In the genomic region with DNA sequence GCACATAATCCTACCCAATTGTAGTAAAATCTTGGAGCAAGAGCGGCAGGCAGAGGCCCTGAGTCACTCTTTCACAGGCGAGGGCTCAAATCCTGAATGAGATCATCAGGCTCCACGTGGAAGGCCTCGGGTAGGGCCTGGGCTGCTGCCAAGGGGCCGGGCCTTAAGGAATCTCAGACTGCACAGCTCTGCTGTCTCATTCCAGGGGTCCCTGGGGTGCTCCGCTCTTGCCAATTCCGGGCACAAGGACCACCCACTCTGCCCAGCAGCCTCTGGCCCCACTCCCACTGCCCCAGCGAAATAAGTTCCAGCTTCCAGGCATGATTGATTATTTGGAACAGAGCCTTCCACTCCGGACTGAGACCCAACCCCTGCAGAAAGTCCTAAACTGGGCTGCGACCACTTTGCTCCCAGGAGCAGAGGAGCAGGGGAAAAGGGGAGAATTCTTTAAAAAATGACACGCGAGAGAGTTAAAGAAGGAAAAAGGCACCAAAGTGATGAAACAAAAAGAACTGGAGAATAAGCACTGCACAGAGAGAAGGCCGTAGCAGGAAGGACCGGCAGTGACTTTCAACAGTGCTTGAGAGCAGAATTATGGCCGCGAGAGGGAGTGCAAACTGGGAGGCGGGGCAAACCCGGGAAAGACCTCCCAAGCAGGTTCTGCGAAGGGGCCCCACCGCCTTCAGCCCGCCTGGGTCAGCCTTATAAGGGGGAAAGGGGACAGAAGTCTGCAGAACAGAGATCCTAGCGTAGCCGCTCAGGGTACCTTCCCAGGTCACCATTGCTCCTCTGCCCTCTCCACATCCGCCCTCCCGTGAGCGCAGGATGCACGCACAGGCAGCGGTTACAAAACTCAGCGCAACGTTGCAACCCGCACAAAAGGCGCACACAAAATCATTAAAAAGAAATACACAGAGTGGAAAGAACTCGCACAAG, we compare ENCODE assay signal across 7 cellular contexts. TPM values are rescaled to one million over a fixed set of nuclear protein-coding genes. Genes with fewer than 3 reads are reported as not detected.
DNase-seq lines count a peak whose midpoint lies in the region; ATAC-seq lines count a peak whose summit lies in the region.

No MANE protein-coding gene starts in this region.

- H3K27ac ChIP-seq in neuronal stem cell (replicated peaks; ENCODE audit: low read length) = peak overlapping the region; percentile 31

- no peak overlapping the region for H2BK12ac ChIP-seq in neuronal stem cell (ENCODE audit: low read length)

- H3K4me2 ChIP-seq in neuronal stem cell (ENCODE audit: insufficient read depth, low read length, poor library complexity, severe bottlenecking) = peak overlapping the region; percentile 86

- H3K9ac ChIP-seq in adipocyte (ENCODE audit: low read length) (peak overlapping the region; percentile 96), neuronal stem cell (ENCODE audit: low read depth, low read length, poor library complexity) (no peak overlapping the region)

- intact Hi-C loops in Right ventricle myocardium superior (cut with DNase I) = loop anchor here (5.0 kb wide), 1 partner anchor 71 kb away; no protein-coding TSS in a partner anchor

- H2AK5ac ChIP-seq in neuronal stem cell (ENCODE audit: low read depth, low read length) = no peak overlapping the region

- no peak overlapping the region for H2BK120ac ChIP-seq in neuronal stem cell (ENCODE audit: low read depth, low read length)

- H3K4ac ChIP-seq in neuronal stem cell (ENCODE audit: low read length) = no peak overlapping the region

- no peaks in the 10 kb centered on the region for H3K79me1 ChIP-seq in neuronal stem cell (ENCODE audit: low read depth, low read length)

- H3K4me1 ChIP-seq in adipocyte (ENCODE audit: control insufficient read depth, insufficient read depth, low read length) (peaks cover 35% of the 10 kb centered on the region), neuronal stem cell (ENCODE audit: control insufficient read depth in 2 of 2, insufficient read depth in 1 of 2, low read depth in 1 of 2, low read length in 2 of 2) (peaks cover 6% of the 10 kb centered on the region in 2 donors)

- peak overlapping the region; percentile 58 for H3K18ac ChIP-seq in neuronal stem cell (ENCODE audit: low read length)

- peak; percentile 60 for ATAC-seq in Right ventricle myocardium superior (ENCODE audit: poor library complexity)
- no peak for ATAC-seq in HG02840 (IDR thresholded peaks at IDR 0.05; ENCODE audit: low FRiP score, unreplicated experiment)

- H4K8ac ChIP-seq in neuronal stem cell (ENCODE audit: low read depth, low read length) = no peak overlapping the region

- H2BK15ac ChIP-seq in neuronal stem cell (ENCODE audit: low read length) = no peak overlapping the region

- WGBS in neuronal stem cell (ENCODE audit: extremely low coverage in 2 of 2, insufficient read length in 2 of 2, insufficient replicate concordance in 1 of 2), 2 donors = no CpG with 5 or more reads among the region's 33 CpGs

- no peaks in the 10 kb centered on the region for H3K9me3 ChIP-seq in adipocyte (ENCODE audit: control insufficient read depth, low read length)
- peaks cover 0 to 5% of the 10 kb centered on the region in 2 donors for H3K9me3 ChIP-seq in neuronal stem cell (replicated peaks in 1 of 2; ENCODE audit: control insufficient read depth in 2 of 2, insufficient read depth in 1 of 2, low read depth in 1 of 2, low read length in 2 of 2)

- no peak overlapping the region for H4K91ac ChIP-seq in neuronal stem cell (ENCODE audit: low read depth, low read length, poor library complexity)

- H3K14ac ChIP-seq in neuronal stem cell (ENCODE audit: low read length) = no peak overlapping the region

- H3K27me3 ChIP-seq in adipocyte (replicated peaks; ENCODE audit: control insufficient read depth, insufficient read depth, low read length) (no peaks in the 10 kb centered on the region), neuronal stem cell (ENCODE audit: control insufficient read depth in 3 of 3, insufficient read depth in 3 of 3, low read depth in 1 of 3, low read length in 3 of 3) (peaks cover 0 to 26% (median 0%) of the 10 kb centered on the region in 3 experiments)

- H3K36me3 ChIP-seq in adipocyte (ENCODE audit: control insufficient read depth, insufficient read depth, low read length, severe bottlenecking) (peaks cover 43% of the 10 kb centered on the region), neuronal stem cell (replicated peaks in 1 of 2; ENCODE audit: control insufficient read depth in 2 of 2, insufficient read depth in 2 of 2, low read length in 2 of 2) (peaks cover 22 to 41% of the 10 kb centered on the region in 2 donors)

- H3K23ac ChIP-seq in neuronal stem cell (ENCODE audit: low read depth, low read length, poor library complexity) = no peak overlapping the region

- H3K4me3 ChIP-seq in adipocyte (ENCODE audit: low read length) (peak overlapping the region; percentile 95), neuronal stem cell (ENCODE audit: low read length in 2 of 2) (peak overlapping the region; percentile 56 to 91)

- DNase-seq in GM04503 (ENCODE audit: low read depth) = peak; percentile 81
- peak; percentile 60 for DNase-seq in NCI-H2171 treated with DMSO at 0.1 percent for 48 hours (lab: John Stamatoyannopoulos, UW)
- peak; percentile 98 for DNase-seq in adipocyte (ENCODE audit: low read depth)
- DNase-seq in Right ventricle myocardium superior = peak; percentile 96
- DNase-seq in neuronal stem cell (ENCODE audit: low spot score) = peak; percentile 68
- DNase-seq in cortex of kidney (lab: John Stamatoyannopoulos, UW) = no peak

- H2BK5ac ChIP-seq in neuronal stem cell (ENCODE audit: low read length) = no peak overlapping the region

- H2AFZ ChIP-seq in neuronal stem cell (ENCODE audit: low read length) = peak overlapping the region; percentile 96

RNA-seq across cellular contexts. Expression of gene ADAMTS1, which starts 2.0 kb away (rescaled TPM):
- 41.4 TPM for total RNA-seq in Right ventricle myocardium superior
- 3.4 TPM for polyA plus RNA-seq in neuronal stem cell (2013, experiment 1 of 2)
- 3.8 TPM for polyA plus RNA-seq in neuronal stem cell (2013, experiment 2 of 2)
